In the genomic region with DNA sequence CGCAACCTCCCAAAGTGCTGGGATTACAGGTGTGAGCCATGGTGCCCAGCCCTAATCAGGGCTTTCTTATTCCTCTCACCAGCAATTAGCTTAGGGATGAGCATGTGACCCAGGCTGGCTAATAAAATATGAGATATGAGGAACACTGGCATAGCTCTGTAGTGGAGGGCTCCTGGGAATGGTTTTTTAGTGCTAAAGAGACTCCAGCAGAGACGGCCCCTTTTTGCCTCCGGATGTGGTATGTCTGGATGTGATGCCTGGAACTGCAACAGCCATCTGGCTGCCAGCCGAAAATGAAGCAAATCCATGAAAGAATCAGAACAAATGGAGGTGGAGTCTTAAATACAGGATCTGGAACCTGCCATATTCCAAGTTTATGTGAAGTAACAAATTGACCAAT, we compare ENCODE assay signal across 16 cellular contexts.
DNase-seq lines count a peak whose midpoint lies in the region; ATAC-seq and TF ChIP-seq lines count a peak whose summit lies in the region.
"Had no signal": no experiment of that assay in that cellular context is flagged by ENCODE, and none has a peak within 500 bp of the region (broad histone marks: within the 10 kb centered on the region; RNA-seq: fewer than 3 reads in every experiment).

No MANE protein-coding gene starts in this region.

- CTCF ChIA-PET in AG04449 (lab: Yijun Ruan, JAX), result interaction anchor here (0.6 to 1.1 kb wide), 3 partner anchors 10 to 31 kb away, joined by 3 to 4 read pairs (median 3); no protein-coding TSS in a partner anchor

- DNase-seq in AG04449 (ENCODE audit: low read depth, low spot score) (peak; percentile 60), HT1080 (ENCODE audit: low read depth) (peak; percentile 62), astrocyte of the hippocampus (ENCODE audit: low read depth, low spot score) (peak; percentile 59), hepatic stellate cell (ENCODE audit: low spot score) (peak; percentile 40), iPS-NIHi7 (ENCODE audit: extremely low spot score) (no peak), cerebellar cortex (ENCODE audit: low spot score) (no peak)
- no peak for DNase-seq in activated effector memory CD4-positive, alpha-beta T cell treated with Interleukin-2 at 50 U/mL for 16 hours
- DNase-seq: ACHN; activated naive CD8-positive, alpha-beta T cell treated with anti-CD3 and anti-CD28 coated beads, Interleukin-2, amount 10 ng/mL, durations not matched to agents 7 days and 5 days; DMS153; foreskin keratinocyte; NCI-H1092; NCI-H345; occipital lobe had no signal

- no peak for TF ChIP-seq POLR2A in GM18505 (IDR thresholded peaks at IDR 0.05; ENCODE audit: borderline replicate concordance, extremely low read depth, insufficient read depth, insufficient read length)

- H3K4me3 ChIP-seq in AG04449 (ENCODE audit: low read depth, low read length), result no peak overlapping the region
- H3K4me3 ChIP-seq: coronary artery had no signal

- no peak for TF ChIP-seq CTCF in AG04449 (IDR thresholded peaks at IDR 0.05; ENCODE audit: insufficient read depth, low read length, missing control alignments)

- ATAC-seq in GM18505 (IDR thresholded peaks at IDR 0.05; ENCODE audit: unreplicated experiment), result no peak
- ATAC-seq: foreskin keratinocyte had no signal

- POLR2A ChIA-PET in AG04449 (lab: Yijun Ruan, JAX), result no interaction called here

Comparison
In these comparisons a context has a peak if more than half of its experiments do, and no peak if none do; other contexts are left out.
1. DNase-seq: peak in AG04449 (single experiment), HT1080 (single experiment), astrocyte of the hippocampus (single experiment) and hepatic stellate cell (single experiment); none in iPS-NIHi7 (single experiment), activated effector memory CD4-positive, alpha-beta T cell treated with Interleukin-2 at 50 U/mL for 16 hours (single experiment) and cerebellar cortex (single experiment).